8 cellular contexts compared by ENCODE assay signal in the genomic region with DNA sequence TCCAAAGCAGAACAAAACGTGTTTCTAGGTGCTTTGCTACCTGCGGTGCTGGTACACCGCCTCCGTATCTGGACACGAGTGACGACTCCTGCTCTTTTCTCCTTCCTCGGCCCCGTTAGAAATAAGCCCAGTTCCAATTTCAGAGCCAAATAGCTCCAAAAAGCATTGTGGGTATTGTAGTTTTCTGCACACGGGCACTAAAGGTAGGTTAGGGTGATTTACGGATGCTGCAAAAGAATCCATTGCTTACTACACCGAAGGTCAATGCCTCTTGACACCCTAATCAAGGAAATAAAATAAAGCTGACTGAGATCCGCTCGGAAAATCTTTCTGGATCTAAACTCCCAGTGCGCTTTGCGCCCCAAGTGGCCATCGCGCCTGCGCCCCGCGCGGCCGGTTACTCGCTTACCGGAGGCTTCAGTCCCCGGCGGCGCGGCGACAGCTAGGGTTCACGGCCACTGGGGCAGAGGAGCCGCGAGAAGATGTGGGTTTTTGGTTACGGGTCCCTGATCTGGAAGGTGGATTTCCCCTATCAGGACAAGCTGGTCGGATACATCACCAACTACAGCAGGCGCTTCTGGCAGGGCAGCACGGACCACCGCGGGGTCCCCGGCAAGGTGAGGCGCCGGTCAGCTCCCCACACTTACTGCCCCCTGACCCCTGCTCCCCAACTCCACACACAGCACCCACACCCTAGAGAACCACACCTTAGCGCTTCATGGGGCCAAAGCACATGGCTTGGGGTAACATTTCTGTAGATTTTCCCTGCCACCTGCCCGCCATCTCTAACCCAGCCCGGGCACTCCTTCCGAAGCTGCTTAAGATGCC. TPM values are rescaled to one million over a fixed set of nuclear protein-coding genes. Genes with fewer than 3 reads are reported as not detected.
DNase-seq lines count a peak whose midpoint lies in the region; ATAC-seq and TF ChIP-seq lines count a peak whose summit lies in the region.

A gene (plus strand): TSS at position 400 of the 828 bp plus-strand sequence. CDS start 83 bp downstream, at position 483.

- no peaks in the 10 kb centered on the region for H3K27me3 ChIP-seq in liver (ENCODE audit: control insufficient read depth in 4 of 4, insufficient read depth in 4 of 4, low read length in 3 of 4)

- under 1% methylated on average over 45 of the region's 45 CpGs for WGBS in liver

- peaks cover 3 to 8% (median 5%) of the 10 kb centered on the region in 4 donors for H3K36me3 ChIP-seq in liver (ENCODE audit: control insufficient read depth in 4 of 4, insufficient read depth in 3 of 4, low read depth in 1 of 4, low read length in 3 of 4)

- H3K4me1 ChIP-seq in liver (ENCODE audit: control insufficient read depth in 4 of 4, insufficient read depth in 4 of 4, low read length in 3 of 4): peaks cover 0 to 8% (median 4%) of the 10 kb centered on the region in 4 donors

- TF ChIP-seq CTCF in liver (IDR thresholded peaks at IDR 0.05; ENCODE audit: low read depth, low read length, missing input control): peak; percentile 52

- TF ChIP-seq RAD21 in liver (IDR thresholded peaks at IDR 0.05): peak in 1 of 2 donors; percentile 46

- ATAC-seq in GM19372 (IDR thresholded peaks at IDR 0.05; ENCODE audit: low read depth, unreplicated experiment) (peak; percentile 91), HG03521 (IDR thresholded peaks at IDR 0.05; ENCODE audit: unreplicated experiment) (peak; percentile 93)

- peak within 1 kb of the TSS; percentile 73 to 74 for H3K27ac ChIP-seq in liver (ENCODE audit: low read depth in 1 of 2, low read length in 2 of 2)

- no peaks in the 10 kb centered on the region for H3K9me3 ChIP-seq in liver (ENCODE audit: control insufficient read depth in 4 of 4, low read length in 3 of 4)

- DNase-seq in CD1c-positive myeloid dendritic cell (ENCODE audit: extremely low spot score) (peak; percentile 91), NCI-H69 (lab: John Stamatoyannopoulos, UW) (peak; percentile 85), dermis blood vessel endothelial cell (peak; percentile 91)
- DNase-seq in activated CD4-positive, alpha-beta T cell treated with anti-CD3 and anti-CD28 coated beads, Interleukin-2, amount 50 U/mL, for 24 hours (ENCODE audit: low read depth in 1 of 2, low spot score in 1 of 2): peak; percentile 71 to 83
- peak; percentile 90 for DNase-seq in stimulated activated CD4-positive, alpha-beta T cell treated with anti-CD3 and anti-CD28 coated beads, Interleukin-4, amount 100 ng/mL, for 24 hours

- H3K4me3 ChIP-seq in liver (ENCODE audit: low read depth in 1 of 3, low read length in 3 of 3): peak within 1 kb of the TSS; percentile 70 to 97 (median 94)

- peak within 1 kb of the TSS; percentile 50 to 85 for H3K9ac ChIP-seq in liver (ENCODE audit: low read depth in 1 of 2, low read length in 2 of 2)

TF ChIP-seq in liver, 16 proteins besides CTCF, POLR2A, EP300 and RAD21:
- TF ChIP-seq YY1 (IDR thresholded peaks at IDR 0.05): peak; percentile 77
- no peak for TF ChIP-seq FOXA1 (IDR thresholded peaks at IDR 0.05)
- TF ChIP-seq, protein P1, sequence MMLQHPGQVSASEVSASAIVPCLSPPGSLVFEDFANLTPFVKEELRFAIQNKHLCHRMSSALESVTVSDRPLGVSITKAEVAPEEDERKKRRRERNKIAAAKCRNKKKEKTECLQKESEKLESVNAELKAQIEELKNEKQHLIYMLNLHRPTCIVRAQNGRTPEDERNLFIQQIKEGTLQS (IDR thresholded peaks at IDR 0.05): no peak
- TF ChIP-seq, protein P2, sequence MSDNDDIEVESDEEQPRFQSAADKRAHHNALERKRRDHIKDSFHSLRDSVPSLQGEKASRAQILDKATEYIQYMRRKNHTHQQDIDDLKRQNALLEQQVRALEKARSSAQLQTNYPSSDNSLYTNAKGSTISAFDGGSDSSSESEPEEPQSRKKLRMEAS (IDR thresholded peaks at IDR 0.05): no peak
- TF ChIP-seq FOXA2 (IDR thresholded peaks at IDR 0.05): no peak
- TF ChIP-seq SP1 (IDR thresholded peaks at IDR 0.05): peak; percentile 50
- TF ChIP-seq NR2F2 (IDR thresholded peaks at IDR 0.05): peak; percentile 26
- TF ChIP-seq RXRA (IDR thresholded peaks at IDR 0.05): peak; percentile 54 to 61
- TF ChIP-seq, protein P3, sequence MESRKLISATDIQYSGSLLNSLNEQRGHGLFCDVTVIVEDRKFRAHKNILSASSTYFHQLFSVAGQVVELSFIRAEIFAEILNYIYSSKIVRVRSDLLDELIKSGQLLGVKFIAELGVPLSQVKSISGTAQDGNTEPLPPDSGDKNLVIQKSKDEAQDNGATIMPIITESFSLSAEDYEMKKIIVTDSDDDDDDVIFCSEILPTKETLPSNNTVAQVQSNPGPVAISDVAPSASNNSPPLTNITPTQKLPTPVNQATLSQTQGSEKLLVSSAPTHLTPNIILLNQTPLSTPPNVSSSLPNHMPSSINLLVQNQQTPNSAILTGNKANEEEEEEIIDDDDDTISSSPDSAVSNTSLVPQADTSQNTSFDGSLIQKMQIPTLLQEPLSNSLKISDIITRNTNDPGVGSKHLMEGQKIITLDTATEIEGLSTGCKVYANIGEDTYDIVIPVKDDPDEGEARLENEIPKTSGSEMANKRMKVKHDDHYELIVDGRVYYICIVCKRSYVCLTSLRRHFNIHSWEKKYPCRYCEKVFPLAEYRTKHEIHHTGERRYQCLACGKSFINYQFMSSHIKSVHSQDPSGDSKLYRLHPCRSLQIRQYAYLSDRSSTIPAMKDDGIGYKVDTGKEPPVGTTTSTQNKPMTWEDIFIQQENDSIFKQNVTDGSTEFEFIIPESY (IDR thresholded peaks at IDR 0.05): peak; percentile 38
- peak; percentile 91 for TF ChIP-seq TAF1 (conservative IDR thresholded peaks at IDR 0.05)
- TF ChIP-seq GABPA (IDR thresholded peaks at IDR 0.05 in 1 of 2, conservative IDR thresholded peaks at IDR 0.05 in 1 of 2): peak in 1 of 2 donors; percentile 77

RNA-seq across cellular contexts. Expression of the gene that starts here (rescaled TPM):
- total RNA-seq in dermis blood vessel endothelial cell: 12.5 and 14.1 TPM in 2 replicates
- total RNA-seq in liver: 1 to 10 TPM; 2.6 to 7.0 TPM
- polyA plus RNA-seq in liver: 1 to 10 TPM; 3.1 to 5.6 TPM

Comparison
In these comparisons a context has a peak if more than half of its experiments do, and no peak if none do; other contexts are left out.
1. Peak in every context shown above with its lines: DNase-seq, ATAC-seq, H3K4me3 ChIP-seq and H3K27ac ChIP-seq.